In the genomic region with DNA sequence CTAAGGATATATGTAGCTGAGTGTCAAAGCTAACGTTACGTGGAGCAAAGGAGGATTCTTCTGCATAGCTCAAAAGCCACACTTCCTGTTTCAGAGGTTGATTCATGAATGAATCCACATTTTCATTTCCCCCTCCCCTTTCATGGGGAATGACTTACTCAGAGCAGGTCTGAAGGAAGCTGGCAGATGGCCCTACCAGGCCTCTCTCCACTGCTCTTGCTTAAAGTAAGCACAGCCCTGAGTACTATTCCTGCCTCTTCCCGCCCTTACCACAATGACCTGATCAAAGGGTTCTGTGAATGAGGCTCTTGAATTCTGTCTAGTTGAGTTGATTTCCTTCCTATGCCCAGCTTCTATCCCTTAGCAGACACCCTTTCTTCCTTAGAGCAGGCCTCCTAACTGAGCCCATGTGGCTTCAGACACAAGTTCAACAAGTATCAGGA, we compare ENCODE assay signal across 8 cellular contexts. TPM values are rescaled to one million over a fixed set of nuclear protein-coding genes. Genes with fewer than 3 reads are reported as not detected.
A peak's percentile ranks its signal among the peaks of the same experiment; 100 is the strongest.
DNase-seq lines count a peak whose midpoint lies in the region; ATAC-seq and TF ChIP-seq lines count a peak whose summit lies in the region.

No MANE protein-coding gene starts in this region.

- no peak for TF ChIP-seq CTCF in AG04450 (IDR thresholded peaks at IDR 0.05; ENCODE audit: low read depth, low read length)
- TF ChIP-seq CTCF in heart left ventricle (IDR thresholded peaks at IDR 0.05): no peak
- TF ChIP-seq CTCF in nephron progenitor cell (IDR thresholded peaks at IDR 0.05): no peak

- H3K27ac ChIP-seq in AG04450 (ENCODE audit: low read depth, low read length): peak overlapping the region; percentile 25
- H3K27ac ChIP-seq in heart left ventricle: peak overlapping the region in 3 of 12 donors; percentile 9 to 21 (median 15)

- H3K27me3 Mint-ChIP-seq in nephron progenitor cell (ENCODE audit: low read depth, poor library complexity): peaks cover 27% of the 10 kb centered on the region

- peak; percentile 56 for ATAC-seq in GM21825 (IDR thresholded peaks at IDR 0.05; ENCODE audit: unreplicated experiment)
- peak in 3 of 4 donors; percentile 71 to 85 (median 84) for ATAC-seq in heart left ventricle
- ATAC-seq in HG02759 (IDR thresholded peaks at IDR 0.05; ENCODE audit: unreplicated experiment): no peak

- CTCF ChIA-PET in AG04450 (lab: Charles Lee): interaction anchor here (7.2 kb wide), 1 partner anchor 13 kb away, joined by 133 read pairs; no protein-coding TSS in a partner anchor

- H3K4me3 ChIP-seq in AG04450 (ENCODE audit: low read depth, low read length): no peak overlapping the region
- H3K4me3 ChIP-seq in heart left ventricle: no peak overlapping the region

- WGBS in heart left ventricle, 4 donors: 44 to 63% (median 50%) methylated on average over 3 of the region's 3 CpGs

- no peaks in the 10 kb centered on the region for H3K36me3 ChIP-seq in heart left ventricle

- H3K4me1 ChIP-seq in heart left ventricle: peaks cover 6 to 40% (median 27%) of the 10 kb centered on the region in 12 donors

- intact Hi-C loops in heart left ventricle (cut with DNase I): no loop called here
- intact Hi-C loops in posterior vena cava (cut with DNase I): no loop called here

- no peak overlapping the region for H3K27ac Mint-ChIP-seq in nephron progenitor cell

- TF ChIP-seq POLR2A in heart left ventricle (IDR thresholded peaks at IDR 0.05): no peak

- no peak overlapping the region for H3K4me3 Mint-ChIP-seq in nephron progenitor cell

- no peaks in the 10 kb centered on the region for H3K9me3 Mint-ChIP-seq in nephron progenitor cell

- no peaks in the 10 kb centered on the region for H3K27me3 ChIP-seq in AG04450 (ENCODE audit: control insufficient read depth, insufficient read depth, low read length)
- no peaks in the 10 kb centered on the region for H3K27me3 ChIP-seq in heart left ventricle

- no peaks in the 10 kb centered on the region for H3K9me3 ChIP-seq in AG04450 (ENCODE audit: control insufficient read depth, insufficient read depth, low read length)
- no peaks in the 10 kb centered on the region for H3K9me3 ChIP-seq in heart left ventricle

- DNase-seq in AG04450 (ENCODE audit: low read depth, low spot score) (peak; percentile 78), SKM-1 treated with dmso at 0.1 percent for 144 hours (lab: John Stamatoyannopoulos, UW; ENCODE audit: unreplicated experiment) (peak; percentile 47), heart left ventricle (no peak), nephron progenitor cell (no peak), NCI-H1105 treated with DMSO at 0.1 percent for 48 hours (lab: John Stamatoyannopoulos, UW) (no peak), posterior vena cava (ENCODE audit: low spot score) (no peak)

- no peaks in the 10 kb centered on the region for H3K36me3 Mint-ChIP-seq in nephron progenitor cell (ENCODE audit: low read depth)

- no peaks in the 10 kb centered on the region for H3K4me1 Mint-ChIP-seq in nephron progenitor cell

- POLR2A ChIA-PET in AG04450 (lab: Yijun Ruan, JAX): interaction anchor here (0.5 kb wide), 1 partner anchor 1902 kb away, joined by 3 read pairs; no protein-coding TSS in a partner anchor

RNA-seq across cellular contexts. Expression of a gene that starts 6.3 kb away (rescaled TPM):
- polyA plus RNA-seq in AG04450 (2011; rRNA removed): 1.6 and 2.2 TPM in 2 replicates
- polyA minus RNA-seq in AG04450 (2011; rRNA and poly(A)+ RNA removed): 3.6 and 7.3 TPM in 2 replicates
- 10 to 100 TPM in 7 of 9 donors, 1 to 10 TPM in 2; 9.8 to 18.3 (median 10.6) TPM for total RNA-seq in heart left ventricle
- 1 to 10 TPM; 5.8 to 6.9 TPM for polyA plus RNA-seq in heart left ventricle
- 10 to 100 TPM; 21.3 to 26.6 TPM for total RNA-seq in posterior vena cava

RNA-seq across cellular contexts. Expression of a gene that starts 18.1 kb away (rescaled TPM):
- polyA plus RNA-seq in AG04450 (2011; rRNA removed) (3.5 and 4.5 TPM in 2 replicates), heart left ventricle (1 to 10 TPM; 5.6 to 7.4 TPM)
- 5.4 and 9.6 TPM in 2 replicates for polyA minus RNA-seq in AG04450 (2011; rRNA and poly(A)+ RNA removed)
- total RNA-seq in heart left ventricle (10 to 100 TPM; 18.9 to 30.9 (median 20.3) TPM), posterior vena cava (10 to 100 TPM; 39.1 to 43.5 TPM)

RNA-seq across cellular contexts. Expression of a gene that starts 43.0 kb away (rescaled TPM):
- polyA plus RNA-seq in AG04450 (2011; rRNA removed) (13.1 and 14.9 TPM in 2 replicates), heart left ventricle (100 to 1,000 TPM in 1 of 2 donors, 10 to 100 TPM in 1; 82.0 to 238 TPM)
- 10.2 and 13.6 TPM in 2 replicates for polyA minus RNA-seq in AG04450 (2011; rRNA and poly(A)+ RNA removed)
- total RNA-seq in heart left ventricle (100 to 1,000 TPM in 3 of 9 donors, 10 to 100 TPM in 6; 58.1 to 222 (median 94.5) TPM), posterior vena cava (10 to 100 TPM; 46.6 to 80.9 TPM)

Comparison
In these comparisons a context has a peak if more than half of its experiments do, and no peak if none do; other contexts are left out.
1. DNase-seq: peak in AG04450 (single experiment) and SKM-1 treated with dmso at 0.1 percent for 144 hours (single experiment); none in heart left ventricle (0 of 5), nephron progenitor cell (single experiment), NCI-H1105 treated with DMSO at 0.1 percent for 48 hours (single experiment) and posterior vena cava (single experiment).